In genomic region chr2:68716948-68717661, GRCh38 we compare ENCODE assay signal across 15 cellular contexts. TPM values are rescaled to one million over a fixed set of nuclear protein-coding genes. Genes with fewer than 3 reads are reported as not detected.
DNase-seq lines count a peak whose midpoint lies in the region; ATAC-seq lines count a peak whose summit lies in the region.
"Had no signal": no experiment of that assay in that cellular context is flagged by ENCODE, and none has a peak within 500 bp of the region (broad histone marks: within the 10 kb centered on the region; RNA-seq: fewer than 3 reads in every experiment).

No MANE protein-coding gene starts in this region.

- intact Hi-C loops in activated naive CD4-positive, alpha-beta T cell treated with anti-CD3 and anti-CD28 coated beads for 36 hours (cut with micrococcal nuclease), result loop anchor here (1.0 to 5.0 kb wide), 13 partner anchors 10 to 465 kb away; partner anchors contain the start of genes APLF, ARHGAP25, FBXO48 and PPP3R1

- H3K4me1 Mint-ChIP-seq in activated T-cell treated with anti-CD3 and anti-CD28 coated beads, Interleukin-2, amount 50 U/mL, for 4 hours (ENCODE audit: low read depth), result peaks cover 90% of the 10 kb centered on the region
- H3K4me1 Mint-ChIP-seq in activated naive CD4-positive, alpha-beta T cell treated with anti-CD3 and anti-CD28 coated beads for 36 hours (ENCODE audit: low read depth), result peaks cover 81% of the 10 kb centered on the region

- ATAC-seq in activated T-cell treated with anti-CD3 and anti-CD28 coated beads, Interleukin-2, amount 50 U/mL, for 4 hours, result peak; percentile 90 to 91
- peak; percentile 32 for ATAC-seq in HG02938 (IDR thresholded peaks at IDR 0.05; ENCODE audit: unreplicated experiment)
- ATAC-seq: K562, pancreas had no signal

- H3K9me3 Mint-ChIP-seq in activated T-cell treated with anti-CD3 and anti-CD28 coated beads, Interleukin-2, amount 50 U/mL, for 4 hours, result no peaks in the 10 kb centered on the region
- H3K9me3 Mint-ChIP-seq in activated naive CD4-positive, alpha-beta T cell treated with anti-CD3 and anti-CD28 coated beads for 36 hours, result no peaks in the 10 kb centered on the region

- H3K27me3 Mint-ChIP-seq in activated T-cell treated with anti-CD3 and anti-CD28 coated beads, Interleukin-2, amount 50 U/mL, for 4 hours (ENCODE audit: low read depth), result no peaks in the 10 kb centered on the region
- H3K27me3 Mint-ChIP-seq in activated naive CD4-positive, alpha-beta T cell treated with anti-CD3 and anti-CD28 coated beads for 36 hours (ENCODE audit: low read depth), result no peaks in the 10 kb centered on the region

- H3K4me3 Mint-ChIP-seq in activated T-cell treated with anti-CD3 and anti-CD28 coated beads, Interleukin-2, amount 50 U/mL, for 4 hours, result no peak overlapping the region
- no peak overlapping the region for H3K4me3 Mint-ChIP-seq in activated naive CD4-positive, alpha-beta T cell treated with anti-CD3 and anti-CD28 coated beads for 36 hours

- no peaks in the 10 kb centered on the region for H3K27me3 ChIP-seq in H7 (ENCODE audit: control insufficient read depth, insufficient read depth, low read length)
- H3K27me3 ChIP-seq: colonic mucosa, pancreas, SJCRH30 had no signal

- no peaks in the 10 kb centered on the region for H3K36me3 Mint-ChIP-seq in activated T-cell treated with anti-CD3 and anti-CD28 coated beads, Interleukin-2, amount 50 U/mL, for 4 hours (ENCODE audit: insufficient read depth)
- H3K36me3 Mint-ChIP-seq in activated naive CD4-positive, alpha-beta T cell treated with anti-CD3 and anti-CD28 coated beads for 36 hours (ENCODE audit: low read depth), result no peaks in the 10 kb centered on the region

- no peaks in the 10 kb centered on the region for H3K36me3 ChIP-seq in H7 (replicated peaks; ENCODE audit: control insufficient read depth, insufficient read depth, low read length)
- H3K36me3 ChIP-seq: colonic mucosa, pancreas, SJCRH30, WERI-Rb-1 had no signal

- H3K27ac Mint-ChIP-seq in activated naive CD4-positive, alpha-beta T cell treated with anti-CD3 and anti-CD28 coated beads for 36 hours, result peak overlapping the region; percentile 83

- DNase-seq in activated T-cell treated with anti-CD3 and anti-CD28 coated beads, Interleukin-2, amount 50 U/mL, for 4 hours, result no peak
- no peak for DNase-seq in activated T-cell treated with anti-CD3 and anti-CD28 coated beads, Interleukin-2, amount 50 U/mL, for 1 hour
- DNase-seq in activated naive CD4-positive, alpha-beta T cell treated with anti-CD3 and anti-CD28 coated beads for 36 hours, result peak; percentile 84
- peak; percentile 45 for DNase-seq in stimulated activated naive CD4-positive, alpha-beta T cell treated with Interleukin-2 at 50 U/mL for 16 hours (lab: John Stamatoyannopoulos, UW)
- DNase-seq in AG08395 (ENCODE audit: low spot score), result no peak
- DNase-seq in H7, result no peak
- no peak for DNase-seq in SHP77 treated with DMSO at 0.1 percent for 48 hours (lab: John Stamatoyannopoulos, UW)
- DNase-seq: colonic mucosa, NCI-H2029, pancreas, SJCRH30, WERI-Rb-1 had no signal

- CTCF ChIA-PET in activated naive CD4-positive, alpha-beta T cell treated with anti-CD3 and anti-CD28 coated beads for 36 hours (lab: Charles Lee), result interaction anchor here (0.9 to 5.8 kb wide), 12 partner anchors 8 to 252 kb away, joined by 3 to 43 read pairs (median 10); partner anchors contain the start of gene ARHGAP25

- H3K4me3 ChIP-seq in H7 (ENCODE audit: insufficient read depth, low read depth, low read length), result no peak overlapping the region
- H3K4me3 ChIP-seq: colonic mucosa, K562, lung, pancreas, SJCRH30 had no signal

RNA-seq across cellular contexts. Expression of gene ARHGAP25, which starts 17.5 kb away (rescaled TPM):
- total RNA-seq in activated T-cell treated with anti-CD3 and anti-CD28 coated beads, Interleukin-2, amount 50 U/mL, for 4 hours, result 10 to 100 TPM; 48.6 to 55.7 (median 52.1) TPM
- 10 to 100 TPM; 43.0 to 46.7 TPM for total RNA-seq in activated naive CD4-positive, alpha-beta T cell treated with anti-CD3 and anti-CD28 coated beads for 36 hours
- total RNA-seq in H7 (2014; rRNA removed; shearing (Covaris generic)), result 4.1 and 6.3 TPM in 2 replicates

Comparison
In these comparisons a context has a peak if more than half of its experiments do, and no peak if none do; other contexts are left out.
1. DNase-seq: peak in activated naive CD4-positive, alpha-beta T cell treated with anti-CD3 and anti-CD28 coated beads for 36 hours (single experiment) and stimulated activated naive CD4-positive, alpha-beta T cell treated with Interleukin-2 at 50 U/mL for 16 hours (single experiment); none in activated T-cell treated with anti-CD3 and anti-CD28 coated beads, Interleukin-2, amount 50 U/mL, for 4 hours (single experiment), activated T-cell treated with anti-CD3 and anti-CD28 coated beads, Interleukin-2, amount 50 U/mL, for 1 hour (single experiment), AG08395 (single experiment), H7 (single experiment) and SHP77 treated with DMSO at 0.1 percent for 48 hours (single experiment).